9 cellular contexts compared by ENCODE assay signal in genomic region chr13:110819203-110820014, GRCh38.
DNase-seq lines count a peak whose midpoint lies in the region; ATAC-seq and TF ChIP-seq lines count a peak whose summit lies in the region.
"Had no signal": no experiment of that assay in that cellular context is flagged by ENCODE, and none has a peak within 500 bp of the region (broad histone marks: within the 10 kb centered on the region; RNA-seq: fewer than 3 reads in every experiment).

No MANE protein-coding gene starts in this region.

- H3K4me3 ChIP-seq in BLaER1, result no peak overlapping the region
- H3K4me3 ChIP-seq in mucosa of descending colon, result no peak overlapping the region

- H3K4me1 Mint-ChIP-seq in activated CD8-positive, alpha-beta memory T cell treated with anti-CD3 and anti-CD28 coated beads, Interleukin-2, amount 10 ng/mL, durations not matched to agents 7 days and 5 days, result peaks cover 24% of the 10 kb centered on the region
- H3K4me1 Mint-ChIP-seq in endothelial cell (ENCODE audit: unreplicated experiment), result no peaks in the 10 kb centered on the region

- no peaks in the 10 kb centered on the region for H3K27me3 Mint-ChIP-seq in activated CD8-positive, alpha-beta memory T cell treated with anti-CD3 and anti-CD28 coated beads, Interleukin-2, amount 10 ng/mL, durations not matched to agents 7 days and 5 days
- no peaks in the 10 kb centered on the region for H3K27me3 Mint-ChIP-seq in endothelial cell (ENCODE audit: unreplicated experiment)
- H3K27me3 Mint-ChIP-seq: activated naive CD4-positive, alpha-beta T cell treated with anti-CD3 and anti-CD28 coated beads, Interleukin-2, amount 50 U/mL, for 24 hours had no signal

- peak; percentile 88 for ATAC-seq in GM18907 (IDR thresholded peaks at IDR 0.05; ENCODE audit: unreplicated experiment)
- ATAC-seq in HG03175 (IDR thresholded peaks at IDR 0.05; ENCODE audit: unreplicated experiment), result peak; percentile 96
- peak; percentile 78 for ATAC-seq in activated CD8-positive, alpha-beta memory T cell treated with anti-CD3 and anti-CD28 coated beads, Interleukin-2, amount 10 ng/mL, durations not matched to agents 7 days and 5 days
- peak; percentile 95 for ATAC-seq in mucosa of descending colon

- no peak overlapping the region for H3K9ac ChIP-seq in BLaER1

- H3K4me1 ChIP-seq in BLaER1, result peaks cover 30% of the 10 kb centered on the region
- H3K4me1 ChIP-seq in mucosa of descending colon (ENCODE audit: low read depth), result peaks cover 6% of the 10 kb centered on the region

- no peaks in the 10 kb centered on the region for H3K36me3 Mint-ChIP-seq in activated CD8-positive, alpha-beta memory T cell treated with anti-CD3 and anti-CD28 coated beads, Interleukin-2, amount 10 ng/mL, durations not matched to agents 7 days and 5 days
- no peaks in the 10 kb centered on the region for H3K36me3 Mint-ChIP-seq in endothelial cell (ENCODE audit: low read depth, unreplicated experiment)
- H3K36me3 Mint-ChIP-seq: activated naive CD4-positive, alpha-beta T cell treated with anti-CD3 and anti-CD28 coated beads, Interleukin-2, amount 50 U/mL, for 24 hours had no signal

- no peaks in the 10 kb centered on the region for H3K9me3 ChIP-seq in BLaER1
- H3K9me3 ChIP-seq in mucosa of descending colon, result no peaks in the 10 kb centered on the region

- CTCF ChIA-PET in activated CD8-positive, alpha-beta memory T cell treated with anti-CD3 and anti-CD28 coated beads, Interleukin-2, amount 10 ng/mL, durations not matched to agents 7 days and 5 days (lab: Charles Lee), result interaction anchor here (0.8 to 3.2 kb wide), 9 partner anchors 62 to 364 kb away, joined by 3 to 15 read pairs (median 3); no protein-coding TSS in a partner anchor

- H3K27ac Mint-ChIP-seq in activated CD8-positive, alpha-beta memory T cell treated with anti-CD3 and anti-CD28 coated beads, Interleukin-2, amount 10 ng/mL, durations not matched to agents 7 days and 5 days, result no peak overlapping the region
- no peak overlapping the region for H3K27ac Mint-ChIP-seq in endothelial cell (ENCODE audit: unreplicated experiment)
- H3K27ac Mint-ChIP-seq: activated naive CD4-positive, alpha-beta T cell treated with anti-CD3 and anti-CD28 coated beads, Interleukin-2, amount 50 U/mL, for 24 hours had no signal

- intact Hi-C loops in mucosa of descending colon (cut with DNase I, micrococcal nuclease), result loop anchor here (10.0 kb wide), 1 partner anchor 225 kb away; no protein-coding TSS in a partner anchor

- no peak overlapping the region for H3K4me3 Mint-ChIP-seq in activated CD8-positive, alpha-beta memory T cell treated with anti-CD3 and anti-CD28 coated beads, Interleukin-2, amount 10 ng/mL, durations not matched to agents 7 days and 5 days
- no peak overlapping the region for H3K4me3 Mint-ChIP-seq in endothelial cell (ENCODE audit: unreplicated experiment)
- H3K4me3 Mint-ChIP-seq: activated naive CD4-positive, alpha-beta T cell treated with anti-CD3 and anti-CD28 coated beads, Interleukin-2, amount 50 U/mL, for 24 hours had no signal

- H3K36me3 ChIP-seq in BLaER1 (no peaks in the 10 kb centered on the region), mucosa of descending colon (ENCODE audit: low read depth) (no peaks in the 10 kb centered on the region)

- H4K20me1 ChIP-seq in BLaER1, result no peaks in the 10 kb centered on the region

- TF ChIP-seq CTCF in endothelial cell (IDR thresholded peaks at IDR 0.05; ENCODE audit: unreplicated experiment), result peak; percentile 99
- TF ChIP-seq CTCF in mucosa of descending colon (IDR thresholded peaks at IDR 0.05), result peak; percentile 93

- no peaks in the 10 kb centered on the region for H3K9me3 Mint-ChIP-seq in activated CD8-positive, alpha-beta memory T cell treated with anti-CD3 and anti-CD28 coated beads, Interleukin-2, amount 10 ng/mL, durations not matched to agents 7 days and 5 days (ENCODE audit: low read depth)
- no peaks in the 10 kb centered on the region for H3K9me3 Mint-ChIP-seq in endothelial cell (ENCODE audit: unreplicated experiment)
- H3K9me3 Mint-ChIP-seq: activated naive CD4-positive, alpha-beta T cell treated with anti-CD3 and anti-CD28 coated beads, Interleukin-2, amount 50 U/mL, for 24 hours had no signal

- peak overlapping the region; percentile 58 for H3K4me2 ChIP-seq in BLaER1

- peak; percentile 92 for DNase-seq in NCI-H774 (lab: John Stamatoyannopoulos, UW)
- DNase-seq in activated CD8-positive, alpha-beta memory T cell treated with anti-CD3 and anti-CD28 coated beads, Interleukin-2, amount 10 ng/mL, durations not matched to agents 7 days and 5 days, result peak; percentile 83
- peak; percentile 85 for DNase-seq in endothelial cell (ENCODE audit: low spot score)
- peak; percentile 78 to 88 (median 82) for DNase-seq in mucosa of descending colon
- DNase-seq in stimulated activated CD8-positive, alpha-beta memory T cell treated with anti-CD3 and anti-CD28 coated beads, Interleukin-4, amount 100 ng/mL, for 24 hours (ENCODE audit: low read depth), result peak; percentile 62

- no peaks in the 10 kb centered on the region for H3K27me3 ChIP-seq in BLaER1

- no peak overlapping the region for H3K27ac ChIP-seq in BLaER1
